Comparison of ENCODE assay signal across 1 cellular context in the genomic region with DNA sequence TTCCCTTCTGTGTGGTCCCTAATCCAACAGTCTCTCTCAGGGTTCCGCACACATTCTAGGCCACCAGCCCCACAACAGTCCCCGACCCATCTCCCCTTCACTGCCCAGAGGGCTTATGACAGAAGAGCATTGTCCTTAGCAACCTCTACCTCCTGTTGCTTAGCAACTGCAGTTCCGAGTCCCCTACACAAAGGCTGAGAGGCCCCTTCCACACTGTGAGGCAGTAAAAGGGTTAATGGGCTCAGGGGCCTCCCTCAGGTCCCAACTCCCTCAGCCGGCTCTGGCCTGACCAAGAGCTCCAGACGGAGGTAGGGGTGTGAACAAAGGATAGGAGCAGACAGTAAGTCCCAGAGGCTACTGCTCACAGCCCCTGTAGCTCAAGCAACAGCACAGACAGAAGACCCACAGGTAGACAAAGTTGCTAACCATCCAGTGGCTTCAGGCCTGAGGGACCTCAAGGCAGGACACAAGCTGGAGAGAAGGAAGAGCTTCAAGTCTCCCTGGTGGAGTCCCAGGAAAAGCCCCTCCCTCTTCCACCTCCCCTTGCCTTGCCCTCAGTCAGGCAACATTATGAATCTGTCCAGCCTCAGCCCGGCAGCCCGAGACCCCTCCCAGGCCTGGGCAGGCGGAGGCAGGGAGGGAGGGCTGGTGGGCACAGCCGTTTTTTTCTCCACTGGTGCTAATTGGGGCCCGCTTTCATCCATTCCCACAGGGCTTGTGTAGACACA.
A peak's percentile ranks its signal among the peaks of the same experiment; 100 is the strongest.
TF ChIP-seq lines count a peak whose summit lies in the region.

No MANE protein-coding gene starts in this region.

TF ChIP-seq in H1, 55 proteins besides CTCF, POLR2A, EP300 and RAD21:
- TF ChIP-seq KDM1A (IDR thresholded peaks at IDR 0.05; ENCODE audit: borderline replicate concordance, low read length) (no peak), SP2 (IDR thresholded peaks at IDR 0.05; ENCODE audit: low read length) (no peak), SIN3A (conservative IDR thresholded peaks at IDR 0.05 in 1 of 2, IDR thresholded peaks at IDR 0.05 in 1 of 2; ENCODE audit: low read depth in 1 of 2, low read length in 2 of 2) (0 out of 4 replicates have a peak, but pooled peaks of 1 of the 2 experiments have one; percentile 45), CHD2 (IDR thresholded peaks at IDR 0.05; ENCODE audit: low read length) (no peak), BACH1 (IDR thresholded peaks at IDR 0.05; ENCODE audit: low read length) (no peak), SP1 (IDR thresholded peaks at IDR 0.05; ENCODE audit: low read depth, low read length) (no peak)
- TF ChIP-seq, protein P1, sequence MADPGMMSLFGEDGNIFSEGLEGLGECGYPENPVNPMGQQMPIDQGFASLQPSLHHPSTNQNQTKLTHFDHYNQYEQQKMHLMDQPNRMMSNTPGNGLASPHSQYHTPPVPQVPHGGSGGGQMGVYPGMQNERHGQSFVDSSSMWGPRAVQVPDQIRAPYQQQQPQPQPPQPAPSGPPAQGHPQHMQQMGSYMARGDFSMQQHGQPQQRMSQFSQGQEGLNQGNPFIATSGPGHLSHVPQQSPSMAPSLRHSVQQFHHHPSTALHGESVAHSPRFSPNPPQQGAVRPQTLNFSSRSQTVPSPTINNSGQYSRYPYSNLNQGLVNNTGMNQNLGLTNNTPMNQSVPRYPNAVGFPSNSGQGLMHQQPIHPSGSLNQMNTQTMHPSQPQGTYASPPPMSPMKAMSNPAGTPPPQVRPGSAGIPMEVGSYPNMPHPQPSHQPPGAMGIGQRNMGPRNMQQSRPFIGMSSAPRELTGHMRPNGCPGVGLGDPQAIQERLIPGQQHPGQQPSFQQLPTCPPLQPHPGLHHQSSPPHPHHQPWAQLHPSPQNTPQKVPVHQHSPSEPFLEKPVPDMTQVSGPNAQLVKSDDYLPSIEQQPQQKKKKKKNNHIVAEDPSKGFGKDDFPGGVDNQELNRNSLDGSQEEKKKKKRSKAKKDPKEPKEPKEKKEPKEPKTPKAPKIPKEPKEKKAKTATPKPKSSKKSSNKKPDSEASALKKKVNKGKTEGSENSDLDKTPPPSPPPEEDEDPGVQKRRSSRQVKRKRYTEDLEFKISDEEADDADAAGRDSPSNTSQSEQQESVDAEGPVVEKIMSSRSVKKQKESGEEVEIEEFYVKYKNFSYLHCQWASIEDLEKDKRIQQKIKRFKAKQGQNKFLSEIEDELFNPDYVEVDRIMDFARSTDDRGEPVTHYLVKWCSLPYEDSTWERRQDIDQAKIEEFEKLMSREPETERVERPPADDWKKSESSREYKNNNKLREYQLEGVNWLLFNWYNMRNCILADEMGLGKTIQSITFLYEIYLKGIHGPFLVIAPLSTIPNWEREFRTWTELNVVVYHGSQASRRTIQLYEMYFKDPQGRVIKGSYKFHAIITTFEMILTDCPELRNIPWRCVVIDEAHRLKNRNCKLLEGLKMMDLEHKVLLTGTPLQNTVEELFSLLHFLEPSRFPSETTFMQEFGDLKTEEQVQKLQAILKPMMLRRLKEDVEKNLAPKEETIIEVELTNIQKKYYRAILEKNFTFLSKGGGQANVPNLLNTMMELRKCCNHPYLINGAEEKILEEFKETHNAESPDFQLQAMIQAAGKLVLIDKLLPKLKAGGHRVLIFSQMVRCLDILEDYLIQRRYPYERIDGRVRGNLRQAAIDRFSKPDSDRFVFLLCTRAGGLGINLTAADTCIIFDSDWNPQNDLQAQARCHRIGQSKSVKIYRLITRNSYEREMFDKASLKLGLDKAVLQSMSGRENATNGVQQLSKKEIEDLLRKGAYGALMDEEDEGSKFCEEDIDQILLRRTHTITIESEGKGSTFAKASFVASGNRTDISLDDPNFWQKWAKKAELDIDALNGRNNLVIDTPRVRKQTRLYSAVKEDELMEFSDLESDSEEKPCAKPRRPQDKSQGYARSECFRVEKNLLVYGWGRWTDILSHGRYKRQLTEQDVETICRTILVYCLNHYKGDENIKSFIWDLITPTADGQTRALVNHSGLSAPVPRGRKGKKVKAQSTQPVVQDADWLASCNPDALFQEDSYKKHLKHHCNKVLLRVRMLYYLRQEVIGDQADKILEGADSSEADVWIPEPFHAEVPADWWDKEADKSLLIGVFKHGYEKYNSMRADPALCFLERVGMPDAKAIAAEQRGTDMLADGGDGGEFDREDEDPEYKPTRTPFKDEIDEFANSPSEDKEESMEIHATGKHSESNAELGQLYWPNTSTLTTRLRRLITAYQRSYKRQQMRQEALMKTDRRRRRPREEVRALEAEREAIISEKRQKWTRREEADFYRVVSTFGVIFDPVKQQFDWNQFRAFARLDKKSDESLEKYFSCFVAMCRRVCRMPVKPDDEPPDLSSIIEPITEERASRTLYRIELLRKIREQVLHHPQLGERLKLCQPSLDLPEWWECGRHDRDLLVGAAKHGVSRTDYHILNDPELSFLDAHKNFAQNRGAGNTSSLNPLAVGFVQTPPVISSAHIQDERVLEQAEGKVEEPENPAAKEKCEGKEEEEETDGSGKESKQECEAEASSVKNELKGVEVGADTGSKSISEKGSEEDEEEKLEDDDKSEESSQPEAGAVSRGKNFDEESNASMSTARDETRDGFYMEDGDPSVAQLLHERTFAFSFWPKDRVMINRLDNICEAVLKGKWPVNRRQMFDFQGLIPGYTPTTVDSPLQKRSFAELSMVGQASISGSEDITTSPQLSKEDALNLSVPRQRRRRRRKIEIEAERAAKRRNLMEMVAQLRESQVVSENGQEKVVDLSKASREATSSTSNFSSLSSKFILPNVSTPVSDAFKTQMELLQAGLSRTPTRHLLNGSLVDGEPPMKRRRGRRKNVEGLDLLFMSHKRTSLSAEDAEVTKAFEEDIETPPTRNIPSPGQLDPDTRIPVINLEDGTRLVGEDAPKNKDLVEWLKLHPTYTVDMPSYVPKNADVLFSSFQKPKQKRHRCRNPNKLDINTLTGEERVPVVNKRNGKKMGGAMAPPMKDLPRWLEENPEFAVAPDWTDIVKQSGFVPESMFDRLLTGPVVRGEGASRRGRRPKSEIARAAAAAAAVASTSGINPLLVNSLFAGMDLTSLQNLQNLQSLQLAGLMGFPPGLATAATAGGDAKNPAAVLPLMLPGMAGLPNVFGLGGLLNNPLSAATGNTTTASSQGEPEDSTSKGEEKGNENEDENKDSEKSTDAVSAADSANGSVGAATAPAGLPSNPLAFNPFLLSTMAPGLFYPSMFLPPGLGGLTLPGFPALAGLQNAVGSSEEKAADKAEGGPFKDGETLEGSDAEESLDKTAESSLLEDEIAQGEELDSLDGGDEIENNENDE (IDR thresholded peaks at IDR 0.05; ENCODE audit: insufficient replicate concordance, low read length), result no peak
TF ChIP-seq in H1: peak in this region for 1.
